In the genomic region with DNA sequence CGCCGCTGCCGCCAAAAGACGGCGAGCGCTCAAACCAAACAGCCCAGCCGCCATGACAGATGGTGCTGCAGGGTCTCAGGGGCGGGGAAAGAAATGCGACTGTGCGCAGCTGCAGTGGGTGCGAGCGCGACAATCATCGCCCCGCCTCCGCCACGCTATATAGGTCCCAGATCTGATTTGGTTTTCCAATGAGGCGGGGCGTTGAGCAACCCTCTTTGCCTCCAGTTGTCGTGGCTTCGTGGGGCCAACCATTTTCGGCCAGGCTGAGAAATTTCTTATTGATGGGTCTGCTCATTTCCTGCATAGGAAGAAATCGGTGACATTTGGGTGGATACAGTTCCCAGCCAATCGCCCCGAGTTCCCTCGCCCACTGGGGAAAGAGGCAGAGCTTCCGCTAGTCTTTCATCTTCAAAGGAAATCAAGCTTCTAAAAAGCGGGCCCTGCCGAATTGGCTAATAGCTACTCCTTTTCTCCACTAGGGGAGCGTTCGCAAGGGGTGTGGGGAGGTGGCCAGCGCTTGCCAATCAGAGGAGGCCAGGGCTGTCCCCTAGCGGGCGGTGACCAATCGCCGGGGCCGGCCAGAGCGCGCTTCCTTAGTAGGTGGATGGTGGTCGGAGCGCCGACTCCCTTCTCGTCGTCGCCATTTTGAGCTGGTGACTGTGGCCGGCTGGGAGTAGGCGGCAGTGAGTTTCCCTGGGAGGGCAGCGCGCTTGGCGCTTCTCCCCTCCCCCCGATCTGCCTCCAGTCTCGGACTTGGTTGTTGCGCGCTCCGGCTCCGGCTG, we compare ENCODE assay signal across 1 cellular context.
TF ChIP-seq lines count a peak whose summit lies in the region.

TSS of gene NDUFB11 (minus strand) at position 77 of the 782 bp plus-strand sequence. CDS start at position 54, 23 bp downstream.
A gene with protein sequence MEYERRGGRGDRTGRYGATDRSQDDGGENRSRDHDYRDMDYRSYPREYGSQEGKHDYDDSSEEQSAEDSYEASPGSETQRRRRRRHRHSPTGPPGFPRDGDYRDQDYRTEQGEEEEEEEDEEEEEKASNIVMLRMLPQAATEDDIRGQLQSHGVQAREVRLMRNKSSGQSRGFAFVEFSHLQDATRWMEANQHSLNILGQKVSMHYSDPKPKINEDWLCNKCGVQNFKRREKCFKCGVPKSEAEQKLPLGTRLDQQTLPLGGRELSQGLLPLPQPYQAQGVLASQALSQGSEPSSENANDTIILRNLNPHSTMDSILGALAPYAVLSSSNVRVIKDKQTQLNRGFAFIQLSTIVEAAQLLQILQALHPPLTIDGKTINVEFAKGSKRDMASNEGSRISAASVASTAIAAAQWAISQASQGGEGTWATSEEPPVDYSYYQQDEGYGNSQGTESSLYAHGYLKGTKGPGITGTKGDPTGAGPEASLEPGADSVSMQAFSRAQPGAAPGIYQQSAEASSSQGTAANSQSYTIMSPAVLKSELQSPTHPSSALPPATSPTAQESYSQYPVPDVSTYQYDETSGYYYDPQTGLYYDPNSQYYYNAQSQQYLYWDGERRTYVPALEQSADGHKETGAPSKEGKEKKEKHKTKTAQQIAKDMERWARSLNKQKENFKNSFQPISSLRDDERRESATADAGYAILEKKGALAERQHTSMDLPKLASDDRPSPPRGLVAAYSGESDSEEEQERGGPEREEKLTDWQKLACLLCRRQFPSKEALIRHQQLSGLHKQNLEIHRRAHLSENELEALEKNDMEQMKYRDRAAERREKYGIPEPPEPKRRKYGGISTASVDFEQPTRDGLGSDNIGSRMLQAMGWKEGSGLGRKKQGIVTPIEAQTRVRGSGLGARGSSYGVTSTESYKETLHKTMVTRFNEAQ (plus strand): TSS at position 596 of the 782 bp plus-strand sequence. CDS start 2,261 bp downstream, outside the sequence.

TF ChIP-seq in HepG2, 621 proteins besides CTCF, POLR2A, EP300 and RAD21 (continued from another document):
- TF ChIP-seq UBTF (CRISPR knock-in tag; IDR thresholded peaks at IDR 0.05) (peak; percentile 34), ZFP91 (CRISPR knock-in tag; IDR thresholded peaks at IDR 0.05; ENCODE audit: borderline replicate concordance) (peak; percentile 59; the same call in 1 of the 2 replicates), NR2C2 (CRISPR knock-in tag; IDR thresholded peaks at IDR 0.05; ENCODE audit: borderline replicate concordance) (no peak), GABPA (IDR thresholded peaks at IDR 0.05; ENCODE audit: low read depth, low read length) (no peak), GABPA (CRISPR knock-in tag; IDR thresholded peaks at IDR 0.05; ENCODE audit: low read depth) (peak; percentile 53), PPARG (CRISPR knock-in tag; conservative IDR thresholded peaks at IDR 0.05) (no peak), YEATS4 (CRISPR knock-in tag; IDR thresholded peaks at IDR 0.05; ENCODE audit: borderline replicate concordance) (0 out of 2 replicates have a peak, but pooled peaks have one; percentile 29), DR1 (CRISPR knock-in tag; IDR thresholded peaks at IDR 0.05) (peak; percentile 52; the same call in 1 of the 2 replicates), ZFX (CRISPR knock-in tag; IDR thresholded peaks at IDR 0.05; ENCODE audit: low read depth) (peak; percentile 65), ZNF740 (CRISPR knock-in tag; IDR thresholded peaks at IDR 0.05) (0 out of 2 replicates have a peak, but pooled peaks have one; percentile 1), DMAP1 (CRISPR knock-in tag; IDR thresholded peaks at IDR 0.05) (peak; percentile 81), ZNF549 (CRISPR knock-in tag; IDR thresholded peaks at IDR 0.05) (no peak), SOX5 (CRISPR knock-in tag; IDR thresholded peaks at IDR 0.05; ENCODE audit: borderline replicate concordance) (0 out of 2 replicates have a peak, but pooled peaks have one; percentile 17), PHF5A (CRISPR knock-in tag; IDR thresholded peaks at IDR 0.05; ENCODE audit: low read depth, unreplicated experiment) (peak; percentile 79), ZNF839 (CRISPR knock-in tag; IDR thresholded peaks at IDR 0.05; ENCODE audit: borderline replicate concordance) (no peak; the same call in 1 of the 2 replicates), HES4 (CRISPR knock-in tag; IDR thresholded peaks at IDR 0.05; ENCODE audit: borderline replicate concordance) (0 out of 2 replicates have a peak, but pooled peaks have one; percentile 24), AGO2 (optimal IDR thresholded peaks at IDR 0.05; ENCODE audit: low read depth, low read length) (peak; percentile 55), SP5 (CRISPR knock-in tag; IDR thresholded peaks at IDR 0.05; ENCODE audit: borderline replicate concordance, low read depth) (0 out of 2 replicates have a peak, but pooled peaks have one; percentile 26), E2F5 (CRISPR knock-in tag; conservative IDR thresholded peaks at IDR 0.05) (0 out of 2 replicates have a peak, but pooled peaks have one; percentile 24), PBX2 (CRISPR knock-in tag; IDR thresholded peaks at IDR 0.05) (0 out of 2 replicates have a peak, but pooled peaks have one; percentile 9), PHF21A (CRISPR knock-in tag; IDR thresholded peaks at IDR 0.05) (peak; percentile 87), ZNF879 (CRISPR knock-in tag; IDR thresholded peaks at IDR 0.05) (0 out of 2 replicates have a peak, but pooled peaks have one; percentile 61), ZNF574 (CRISPR knock-in tag; IDR thresholded peaks at IDR 0.05) (peak; percentile 25; the same call in 1 of the 2 replicates), NFYB (CRISPR knock-in tag; IDR thresholded peaks at IDR 0.05) (peak; percentile 86), TCF7 (IDR thresholded peaks at IDR 0.05; ENCODE audit: low read depth) (peak; percentile 41; the same call in 1 of the 2 replicates), CENPT (CRISPR knock-in tag; IDR thresholded peaks at IDR 0.05; ENCODE audit: low read depth) (no peak), LCORL (IDR thresholded peaks at IDR 0.05) (no peak), LCORL (CRISPR knock-in tag; IDR thresholded peaks at IDR 0.05) (0 out of 2 replicates have a peak, but pooled peaks have one; percentile 33)
- TF ChIP-seq, protein P1, sequence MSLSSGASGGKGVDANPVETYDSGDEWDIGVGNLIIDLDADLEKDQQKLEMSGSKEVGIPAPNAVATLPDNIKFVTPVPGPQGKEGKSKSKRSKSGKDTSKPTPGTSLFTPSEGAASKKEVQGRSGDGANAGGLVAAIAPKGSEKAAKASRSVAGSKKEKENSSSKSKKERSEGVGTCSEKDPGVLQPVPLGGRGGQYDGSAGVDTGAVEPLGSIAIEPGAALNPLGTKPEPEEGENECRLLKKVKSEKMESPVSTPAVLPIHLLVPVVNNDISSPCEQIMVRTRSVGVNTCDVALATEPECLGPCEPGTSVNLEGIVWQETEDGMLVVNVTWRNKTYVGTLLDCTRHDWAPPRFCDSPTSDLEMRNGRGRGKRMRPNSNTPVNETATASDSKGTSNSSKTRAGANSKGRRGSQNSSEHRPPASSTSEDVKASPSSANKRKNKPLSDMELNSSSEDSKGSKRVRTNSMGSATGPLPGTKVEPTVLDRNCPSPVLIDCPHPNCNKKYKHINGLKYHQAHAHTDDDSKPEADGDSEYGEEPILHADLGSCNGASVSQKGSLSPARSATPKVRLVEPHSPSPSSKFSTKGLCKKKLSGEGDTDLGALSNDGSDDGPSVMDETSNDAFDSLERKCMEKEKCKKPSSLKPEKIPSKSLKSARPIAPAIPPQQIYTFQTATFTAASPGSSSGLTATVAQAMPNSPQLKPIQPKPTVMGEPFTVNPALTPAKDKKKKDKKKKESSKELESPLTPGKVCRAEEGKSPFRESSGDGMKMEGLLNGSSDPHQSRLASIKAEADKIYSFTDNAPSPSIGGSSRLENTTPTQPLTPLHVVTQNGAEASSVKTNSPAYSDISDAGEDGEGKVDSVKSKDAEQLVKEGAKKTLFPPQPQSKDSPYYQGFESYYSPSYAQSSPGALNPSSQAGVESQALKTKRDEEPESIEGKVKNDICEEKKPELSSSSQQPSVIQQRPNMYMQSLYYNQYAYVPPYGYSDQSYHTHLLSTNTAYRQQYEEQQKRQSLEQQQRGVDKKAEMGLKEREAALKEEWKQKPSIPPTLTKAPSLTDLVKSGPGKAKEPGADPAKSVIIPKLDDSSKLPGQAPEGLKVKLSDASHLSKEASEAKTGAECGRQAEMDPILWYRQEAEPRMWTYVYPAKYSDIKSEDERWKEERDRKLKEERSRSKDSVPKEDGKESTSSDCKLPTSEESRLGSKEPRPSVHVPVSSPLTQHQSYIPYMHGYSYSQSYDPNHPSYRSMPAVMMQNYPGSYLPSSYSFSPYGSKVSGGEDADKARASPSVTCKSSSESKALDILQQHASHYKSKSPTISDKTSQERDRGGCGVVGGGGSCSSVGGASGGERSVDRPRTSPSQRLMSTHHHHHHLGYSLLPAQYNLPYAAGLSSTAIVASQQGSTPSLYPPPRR (CRISPR knock-in tag; IDR thresholded peaks at IDR 0.05; ENCODE audit: borderline replicate concordance): 0 out of 2 replicates have a peak, but pooled peaks have one; percentile 20
- TF ChIP-seq, protein P2, sequence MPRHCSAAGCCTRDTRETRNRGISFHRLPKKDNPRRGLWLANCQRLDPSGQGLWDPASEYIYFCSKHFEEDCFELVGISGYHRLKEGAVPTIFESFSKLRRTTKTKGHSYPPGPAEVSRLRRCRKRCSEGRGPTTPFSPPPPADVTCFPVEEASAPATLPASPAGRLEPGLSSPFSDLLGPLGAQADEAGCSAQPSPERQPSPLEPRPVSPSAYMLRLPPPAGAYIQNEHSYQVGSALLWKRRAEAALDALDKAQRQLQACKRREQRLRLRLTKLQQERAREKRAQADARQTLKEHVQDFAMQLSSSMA (CRISPR knock-in tag; IDR thresholded peaks at IDR 0.05): 0 out of 2 replicates have a peak, but pooled peaks have one; percentile 28
